Comparison of ENCODE assay signal across 17 cellular contexts in genomic region chr2:11864724-11865123, GRCh38.
DNase-seq lines count a peak whose midpoint lies in the region; ATAC-seq and TF ChIP-seq lines count a peak whose summit lies in the region.
"Had no signal": no experiment of that assay in that cellular context is flagged by ENCODE, and none has a peak within 500 bp of the region (broad histone marks: within the 10 kb centered on the region; RNA-seq: fewer than 3 reads in every experiment).

No MANE protein-coding gene starts in this region.

- BruUV-seq in Panc1 (replicated peaks; lab: Mats Ljungman, UMichigan): no TSS peak

- H3K36me3 ChIP-seq in BLaER1 treated with 17β-estradiol and CSF1 and Interleukin-3, amounts not matched to agents 10 nM and 100 nM: 0 out of 22 replicates have a peak, but pooled peaks cover 0 to 1% (median 0%) of the 10 kb centered on the region in 11 experiments
- H3K36me3 ChIP-seq in Panc1 (ENCODE audit: control insufficient read depth, insufficient read depth, low read length) (no peaks in the 10 kb centered on the region), endodermal cell (ENCODE audit: control insufficient read depth, insufficient read depth, low read length) (no peaks in the 10 kb centered on the region), parathyroid adenoma (ENCODE audit: control insufficient read depth, insufficient read depth, low read length) (no peaks in the 10 kb centered on the region)

- DNase-seq in Panc1 (ENCODE audit: low read depth, low spot score) (no peak), endodermal cell (no peak), GM19238 (ENCODE audit: insufficient read length, low spot score) (no peak), iPS-NIHi11 (ENCODE audit: low spot score) (no peak)
- no peak for DNase-seq in activated CD4-positive, alpha-beta T cell treated with anti-CD3 and anti-CD28 coated beads, Interleukin-2, amount 10 ng/mL, durations not matched to agents 24 days and 14 days
- DNase-seq: CD4-positive, alpha-beta memory T cell; DMS79; MM.1S; NCI-H1105 treated with DMSO at 0.1 percent for 48 hours; NCI-H187; NCI-H2171 treated with DMSO at 0.1 percent for 48 hours; NCI-H82; SIG-M5 had no signal

- H3K4me1 Mint-ChIP-seq in endodermal cell: peaks cover 14% of the 10 kb centered on the region
- peaks cover 9% of the 10 kb centered on the region for H3K4me1 Mint-ChIP-seq in activated CD4-positive, alpha-beta T cell treated with anti-CD3 and anti-CD28 coated beads, Interleukin-2, amount 10 ng/mL, durations not matched to agents 24 days and 14 days

- no peak overlapping the region for H3K27ac Mint-ChIP-seq in endodermal cell
- H3K27ac Mint-ChIP-seq in activated CD4-positive, alpha-beta T cell treated with anti-CD3 and anti-CD28 coated beads, Interleukin-2, amount 10 ng/mL, durations not matched to agents 24 days and 14 days: no peak overlapping the region
- H3K27ac Mint-ChIP-seq: CD4-positive, alpha-beta memory T cell had no signal

- TF ChIP-seq CTCF in Panc1 (IDR thresholded peaks at IDR 0.05) (no peak), endodermal cell (conservative IDR thresholded peaks at IDR 0.05) (no peak), parathyroid adenoma (IDR thresholded peaks at IDR 0.05) (no peak)

- peaks cover 0 to 38% (median 0%) of the 10 kb centered on the region in 11 experiments; a peak in 3 of 22 replicates for H3K27me3 ChIP-seq in BLaER1 treated with 17β-estradiol and CSF1 and Interleukin-3, amounts not matched to agents 10 nM and 100 nM
- H3K27me3 ChIP-seq in Panc1 (ENCODE audit: control insufficient read depth, insufficient read depth, low read length): no peaks in the 10 kb centered on the region
- H3K27me3 ChIP-seq in endodermal cell (ENCODE audit: control insufficient read depth, insufficient read depth, low read length, poor library complexity, severe bottlenecking): no peaks in the 10 kb centered on the region
- no peaks in the 10 kb centered on the region for H3K27me3 ChIP-seq in parathyroid adenoma (ENCODE audit: control insufficient read depth, insufficient read depth, low read length)

- CTCF ChIA-PET in Panc1 (lab: Charles Lee): no interaction called here

- no peaks in the 10 kb centered on the region for H3K27me3 Mint-ChIP-seq in endodermal cell (ENCODE audit: insufficient read depth)
- H3K27me3 Mint-ChIP-seq in activated CD4-positive, alpha-beta T cell treated with anti-CD3 and anti-CD28 coated beads, Interleukin-2, amount 10 ng/mL, durations not matched to agents 24 days and 14 days: peaks cover 19% of the 10 kb centered on the region
- H3K27me3 Mint-ChIP-seq: CD4-positive, alpha-beta memory T cell had no signal

- peaks cover 30 to 55% (median 44%) of the 10 kb centered on the region in 10 experiments for H3K4me1 ChIP-seq in BLaER1 treated with 17β-estradiol and CSF1 and Interleukin-3, amounts not matched to agents 10 nM and 100 nM
- peaks cover 2% of the 10 kb centered on the region; the same call in 1 of the 2 replicates for H3K4me1 ChIP-seq in Panc1 (ENCODE audit: control insufficient read depth, insufficient read depth, low read length)
- peaks cover 4% of the 10 kb centered on the region for H3K4me1 ChIP-seq in endodermal cell (ENCODE audit: control insufficient read depth, insufficient read depth, low read length)
- peaks cover 38% of the 10 kb centered on the region for H3K4me1 ChIP-seq in parathyroid adenoma

- WGBS in endodermal cell (ENCODE audit: insufficient coverage in 1 of 2, insufficient read length in 1 of 2), 2 experiments: 93 to 94% methylated on average over 8 of the region's 8 CpGs

- POLR2A ChIA-PET in Panc1 (lab: Charles Lee): no interaction called here

- peak overlapping the region in 4 of 11 experiments; percentile 11 to 57 (median 41); a peak in 5 of 22 replicates for H3K27ac ChIP-seq in BLaER1 treated with 17β-estradiol and CSF1 and Interleukin-3, amounts not matched to agents 10 nM and 100 nM
- H3K27ac ChIP-seq in Panc1 (ENCODE audit: low read length) (peak overlapping the region; percentile 4; the same call in 1 of the 2 replicates), endodermal cell (ENCODE audit: low read depth, low read length) (peak overlapping the region; percentile 90), parathyroid adenoma (peak overlapping the region; percentile 82)
- H3K27ac ChIP-seq: KMS-11 had no signal

- H3K36me3 Mint-ChIP-seq in endodermal cell (ENCODE audit: low read depth): no peaks in the 10 kb centered on the region
- no peaks in the 10 kb centered on the region for H3K36me3 Mint-ChIP-seq in activated CD4-positive, alpha-beta T cell treated with anti-CD3 and anti-CD28 coated beads, Interleukin-2, amount 10 ng/mL, durations not matched to agents 24 days and 14 days (ENCODE audit: low read depth)
- H3K36me3 Mint-ChIP-seq: CD4-positive, alpha-beta memory T cell had no signal

- no peaks in the 10 kb centered on the region for H3K79me2 ChIP-seq in parathyroid adenoma

- H3K4me2 ChIP-seq in BLaER1 treated with 17β-estradiol and CSF1 and Interleukin-3, amounts not matched to agents 10 nM and 100 nM: peak overlapping the region; percentile 62 to 85 (median 72)
- H3K4me2 ChIP-seq in parathyroid adenoma (ENCODE audit: low read length): no peak overlapping the region
- H3K4me2 ChIP-seq: KMS-11 had no signal

- no peak for ATAC-seq in Panc1
- ATAC-seq in HG02884 (IDR thresholded peaks at IDR 0.05; ENCODE audit: unreplicated experiment): no peak

- no peak overlapping the region for H3K4me3 Mint-ChIP-seq in endodermal cell
- no peak overlapping the region for H3K4me3 Mint-ChIP-seq in activated CD4-positive, alpha-beta T cell treated with anti-CD3 and anti-CD28 coated beads, Interleukin-2, amount 10 ng/mL, durations not matched to agents 24 days and 14 days

- in situ Hi-C loops in Panc1 (cut with HindIII; ENCODE audit: low pct_unique_long_range_greater_than_20kb, low sequenced_read_pairs): no loop called here

- H3K4me3 ChIP-seq in BLaER1 treated with 17β-estradiol and CSF1 and Interleukin-3, amounts not matched to agents 10 nM and 100 nM: no peak overlapping the region
- no peak overlapping the region for H3K4me3 ChIP-seq in Panc1 (ENCODE audit: low read depth in 2 of 2, low read length in 2 of 2)
- H3K4me3 ChIP-seq in endodermal cell (ENCODE audit: low read length): no peak overlapping the region
- no peak overlapping the region for H3K4me3 ChIP-seq in parathyroid adenoma (ENCODE audit: low read depth, low read length)

- peaks cover 12% of the 10 kb centered on the region for H3K9me3 Mint-ChIP-seq in endodermal cell
- no peaks in the 10 kb centered on the region for H3K9me3 Mint-ChIP-seq in activated CD4-positive, alpha-beta T cell treated with anti-CD3 and anti-CD28 coated beads, Interleukin-2, amount 10 ng/mL, durations not matched to agents 24 days and 14 days

- H4K20me1 ChIP-seq in BLaER1 treated with 17β-estradiol and CSF1 and Interleukin-3, amounts not matched to agents 10 nM and 100 nM: no peaks in the 10 kb centered on the region

- peak overlapping the region; percentile 76 for H2AFZ ChIP-seq in parathyroid adenoma

- H3K9me3 ChIP-seq in BLaER1 treated with 17β-estradiol and CSF1 and Interleukin-3, amounts not matched to agents 10 nM and 100 nM (replicated peaks in 1 of 11): peaks cover 7 to 16% (median 11%) of the 10 kb centered on the region in 11 experiments; a peak in 21 of 22 replicates
- no peaks in the 10 kb centered on the region for H3K9me3 ChIP-seq in Panc1 (ENCODE audit: control insufficient read depth, insufficient read depth, low read depth, low read length)
- H3K9me3 ChIP-seq in endodermal cell (ENCODE audit: control insufficient read depth, low read length): peaks cover 16% of the 10 kb centered on the region
- H3K9me3 ChIP-seq in parathyroid adenoma (ENCODE audit: control insufficient read depth, low read length): no peaks in the 10 kb centered on the region

- intact Hi-C loops in Panc1 (cut with micrococcal nuclease; ENCODE audit: unreplicated experiment): no loop called here
- intact Hi-C loops in activated CD4-positive, alpha-beta T cell treated with anti-CD3 and anti-CD28 coated beads, Interleukin-2, amount 10 ng/mL, durations not matched to agents 24 days and 14 days (cut with micrococcal nuclease): loop anchor here (2.0 kb wide), 1 partner anchor 1066 kb away; no protein-coding TSS in a partner anchor

- H3K9ac ChIP-seq in BLaER1 treated with 17β-estradiol and CSF1 and Interleukin-3, amounts not matched to agents 10 nM and 100 nM: no peak overlapping the region
- H3K9ac ChIP-seq in endodermal cell (ENCODE audit: extremely low read depth, low read length, poor library complexity, severe bottlenecking): no peak overlapping the region
- no peak overlapping the region for H3K9ac ChIP-seq in parathyroid adenoma
- H3K9ac ChIP-seq: KMS-11 had no signal
